8 cellular contexts compared by ENCODE assay signal in the genomic region with DNA sequence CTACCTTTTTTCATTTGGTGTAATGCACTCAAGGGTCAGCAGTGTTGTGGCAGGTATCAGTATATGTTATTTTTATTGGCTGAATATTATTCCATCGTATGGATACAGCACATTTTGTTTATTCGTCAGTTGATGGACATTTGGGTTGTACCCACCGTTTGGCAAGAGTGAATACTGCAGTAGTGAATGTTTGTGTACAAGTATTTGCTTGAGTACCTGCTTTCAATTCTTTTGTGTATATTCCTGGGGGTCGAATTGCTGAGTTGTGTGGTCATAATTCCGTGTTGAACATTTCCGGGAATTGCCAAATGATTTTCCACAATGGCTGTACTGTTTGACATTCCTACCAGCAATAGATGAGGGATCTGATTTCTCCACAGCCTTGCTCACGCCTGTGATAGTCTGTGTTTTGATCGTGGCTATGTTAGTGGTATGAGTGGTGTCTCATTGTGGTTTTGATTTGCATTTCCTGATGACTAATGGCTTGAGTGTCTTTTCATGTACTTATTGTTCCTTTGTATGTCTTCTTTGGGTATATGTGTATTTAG.
DNase-seq lines count a peak whose midpoint lies in the region; ATAC-seq and TF ChIP-seq lines count a peak whose summit lies in the region.

No MANE protein-coding gene starts in this region.

- DNase-seq in AG08396 (ENCODE audit: low spot score) (peak; percentile 36), HFFc6 (peak; percentile 92), T-helper 17 cell (no peak), iris pigment epithelial cell (ENCODE audit: low read depth) (peak; percentile 98), NCI-H69 (lab: John Stamatoyannopoulos, UW) (no peak), NCI-H2171 (lab: John Stamatoyannopoulos, UW) (no peak), amniotic stem cell (lab: John Stamatoyannopoulos, UW) (no peak)
- DNase-seq in effector CD4-positive, alpha-beta T cell = no peak

- no peaks in the 10 kb centered on the region; the same call in 1 of the 2 replicates for H3K9me3 Mint-ChIP-seq in HFFc6

- TF ChIP-seq CTCF in HFFc6 (IDR thresholded peaks at IDR 0.05) = no peak

- H3K4me3 Mint-ChIP-seq in HFFc6 (peak overlapping the region; percentile 52; the same call in 1 of the 2 replicates), T-helper 17 cell (peak overlapping the region; percentile 34)

- no peaks in the 10 kb centered on the region for H3K9me3 ChIP-seq in T-helper 17 cell (ENCODE audit: control insufficient read depth, low read length, poor library complexity, severe bottlenecking)

- peak; percentile 61 for ATAC-seq in T-helper 17 cell

- H3K36me3 Mint-ChIP-seq in HFFc6 (ENCODE audit: low read depth) (peaks cover 12% of the 10 kb centered on the region; the same call in 1 of the 2 replicates), T-helper 17 cell (ENCODE audit: low read depth) (no peaks in the 10 kb centered on the region)

- H3K4me1 Mint-ChIP-seq in HFFc6 (ENCODE audit: low read depth) = peaks cover 43% of the 10 kb centered on the region
- peaks cover 36% of the 10 kb centered on the region for H3K4me1 Mint-ChIP-seq in T-helper 17 cell

- H3K27ac Mint-ChIP-seq in HFFc6 (peak overlapping the region; percentile 73), T-helper 17 cell (peak overlapping the region; percentile 57)

- H3K27me3 Mint-ChIP-seq in HFFc6 (ENCODE audit: insufficient read depth) = no peaks in the 10 kb centered on the region; the same call in 1 of the 2 replicates
- no peaks in the 10 kb centered on the region for H3K27me3 Mint-ChIP-seq in T-helper 17 cell

Comparison
In these comparisons a context has a peak if more than half of its experiments do, and no peak if none do; other contexts are left out.
1. DNase-seq: peak in AG08396 (single experiment), HFFc6 (single experiment) and iris pigment epithelial cell (single experiment); none in T-helper 17 cell (0 of 3), effector CD4-positive, alpha-beta T cell (single experiment), NCI-H69 (single experiment), NCI-H2171 (single experiment) and amniotic stem cell (single experiment).